Comparison of ENCODE assay signal across 8 cellular contexts in the genomic region with DNA sequence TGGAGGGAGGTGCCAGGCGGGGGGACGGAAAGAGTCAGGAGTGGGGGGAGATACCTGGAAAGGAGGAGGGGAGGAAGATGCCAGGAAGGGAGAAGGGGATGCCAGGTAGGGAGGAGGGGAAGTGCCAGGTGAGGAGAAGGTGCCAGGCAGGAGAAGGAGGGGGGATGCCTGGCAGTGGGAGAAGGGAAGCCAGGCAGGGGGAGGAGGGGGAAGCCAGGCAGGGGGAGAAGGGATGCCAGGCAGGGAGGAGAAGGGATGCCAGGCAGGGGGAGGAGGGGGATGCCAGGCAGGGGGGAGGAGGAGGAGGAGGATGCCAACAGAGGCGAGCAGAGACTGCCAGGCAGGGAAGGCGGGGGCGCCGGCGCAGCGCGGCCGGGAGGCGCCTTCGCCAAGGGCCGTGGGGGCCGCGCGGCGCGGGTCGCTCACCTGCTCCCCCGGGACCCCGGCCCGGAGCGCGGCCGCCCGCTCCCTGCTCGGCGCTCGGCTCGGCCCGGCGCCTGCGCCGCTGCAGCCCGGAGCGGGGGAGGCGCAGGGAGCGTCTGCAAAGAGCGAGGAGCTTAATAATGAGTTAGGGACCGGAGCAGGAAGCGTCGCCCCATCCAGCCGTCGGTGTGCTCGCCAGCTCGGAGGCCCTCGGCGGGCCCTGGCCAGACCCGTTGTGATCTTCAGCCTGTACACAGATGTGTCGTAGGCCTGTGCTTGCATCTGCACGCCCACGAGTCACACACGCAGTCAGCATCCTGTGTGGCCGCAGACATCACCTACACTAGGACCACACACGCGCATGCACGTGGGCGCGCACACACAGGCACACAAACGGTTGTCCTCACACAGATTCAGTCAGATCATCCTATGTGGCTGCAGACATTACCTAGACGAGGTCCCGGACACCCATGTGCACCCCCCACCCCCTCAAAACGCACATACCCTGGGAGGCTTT. TPM values are rescaled to one million over a fixed set of nuclear protein-coding genes. Genes with fewer than 3 reads are reported as not detected.
DNase-seq lines count a peak whose midpoint lies in the region; TF ChIP-seq lines count a peak whose summit lies in the region.

No MANE protein-coding gene starts in this region.

- H3K27ac Mint-ChIP-seq in activated T-helper 2 cell treated with anti-CD3 and anti-CD28 coated beads, Interferon-gamma antibody, Interleukin-2, Interleukin-4, amounts not matched to agents 10 μg/mL and 5 μg/mL and 100 μg/mL, durations not matched to agents 14 hours and 24 hours and 36 hours: peak overlapping the region; percentile 54
- peak overlapping the region; percentile 35 for H3K27ac Mint-ChIP-seq in neural crest cell (ENCODE audit: unreplicated experiment)

- TF ChIP-seq POLR2A in stomach (IDR thresholded peaks at IDR 0.05): no peak

- no peak for TF ChIP-seq CTCF in foreskin fibroblast (IDR thresholded peaks at IDR 0.05; ENCODE audit: low read depth, low read length)
- no peak for TF ChIP-seq CTCF in neural crest cell (conservative IDR thresholded peaks at IDR 0.05)
- no peak for TF ChIP-seq CTCF in stomach (IDR thresholded peaks at IDR 0.05)

- H3K4me1 ChIP-seq in ES-I3 (ENCODE audit: insufficient read depth, low read length) (peaks cover under 1% of the 10 kb centered on the region; the same call in 1 of the 2 replicates), stomach (peaks cover 6 to 40% (median 29%) of the 10 kb centered on the region in 4 donors)

- H3K36me3 ChIP-seq in ES-I3 (ENCODE audit: insufficient read depth, low read length) (no peaks in the 10 kb centered on the region), stomach (no peaks in the 10 kb centered on the region)

- 0 to 7% (median 4%) methylated on average over 18 to 63 of the region's 63 CpGs for WGBS in stomach, 5 donors

- H3K36me3 Mint-ChIP-seq in activated T-helper 2 cell treated with anti-CD3 and anti-CD28 coated beads, Interferon-gamma antibody, Interleukin-2, Interleukin-4, amounts not matched to agents 10 μg/mL and 5 μg/mL and 100 μg/mL, durations not matched to agents 14 hours and 24 hours and 36 hours (ENCODE audit: low read depth): no peaks in the 10 kb centered on the region
- no peaks in the 10 kb centered on the region for H3K36me3 Mint-ChIP-seq in neural crest cell (ENCODE audit: low read depth)

- H3K4me1 Mint-ChIP-seq in activated T-helper 2 cell treated with anti-CD3 and anti-CD28 coated beads, Interferon-gamma antibody, Interleukin-2, Interleukin-4, amounts not matched to agents 10 μg/mL and 5 μg/mL and 100 μg/mL, durations not matched to agents 14 hours and 24 hours and 36 hours (ENCODE audit: low read depth): peaks cover 18% of the 10 kb centered on the region
- peaks cover 18% of the 10 kb centered on the region for H3K4me1 Mint-ChIP-seq in neural crest cell

- H3K4me3 ChIP-seq in foreskin fibroblast (ENCODE audit: low read depth in 1 of 2, low read length in 2 of 2): peak overlapping the region; percentile 37 to 62
- peak overlapping the region; percentile 45 to 51 (median 48) for H3K4me3 ChIP-seq in stomach

- DNase-seq in HT-29 (ENCODE audit: low spot score) (peak; percentile 47), OCI-M1 (lab: John Stamatoyannopoulos, UW) (peak; percentile 46), foreskin fibroblast (peak; percentile 62 to 84), neural crest cell (ENCODE audit: low read depth, low spot score) (peak; percentile 52), stomach (peak; percentile 50), GF-D8 (lab: John Stamatoyannopoulos, UW) (no peak)
- peak; percentile 34 for DNase-seq in activated T-helper 2 cell treated with anti-CD3 and anti-CD28 coated beads, Interferon-gamma antibody, Interleukin-2, Interleukin-4, amounts not matched to agents 10 μg/mL and 5 μg/mL and 100 μg/mL, durations not matched to agents 14 hours and 24 hours and 36 hours (ENCODE audit: low spot score)

- intact Hi-C loops in activated T-helper 2 cell treated with anti-CD3 and anti-CD28 coated beads, Interferon-gamma antibody, Interleukin-2, Interleukin-4, amounts not matched to agents 10 μg/mL and 5 μg/mL and 100 μg/mL, durations not matched to agents 14 hours and 24 hours and 36 hours (cut with micrococcal nuclease): no loop called here
- intact Hi-C loops in stomach (cut with DNase I; ENCODE audit: low total_unique reads): no loop called here

- H3K9ac ChIP-seq in ES-I3 (ENCODE audit: low read depth, low read length): peak overlapping the region; percentile 11; the same call in 1 of the 2 replicates

- H3K27ac ChIP-seq in stomach: peak overlapping the region in 2 of 5 donors; percentile 39 to 60

- no peaks in the 10 kb centered on the region for H3K9me3 Mint-ChIP-seq in activated T-helper 2 cell treated with anti-CD3 and anti-CD28 coated beads, Interferon-gamma antibody, Interleukin-2, Interleukin-4, amounts not matched to agents 10 μg/mL and 5 μg/mL and 100 μg/mL, durations not matched to agents 14 hours and 24 hours and 36 hours
- H3K9me3 Mint-ChIP-seq in neural crest cell: no peaks in the 10 kb centered on the region

- peak overlapping the region; percentile 61 for H3K4me3 Mint-ChIP-seq in activated T-helper 2 cell treated with anti-CD3 and anti-CD28 coated beads, Interferon-gamma antibody, Interleukin-2, Interleukin-4, amounts not matched to agents 10 μg/mL and 5 μg/mL and 100 μg/mL, durations not matched to agents 14 hours and 24 hours and 36 hours (ENCODE audit: low read depth)
- H3K4me3 Mint-ChIP-seq in neural crest cell: peak overlapping the region; percentile 73

- H3K27me3 ChIP-seq in stomach: peaks cover 0 to 28% (median 0%) of the 10 kb centered on the region in 3 donors

- H3K27me3 Mint-ChIP-seq in activated T-helper 2 cell treated with anti-CD3 and anti-CD28 coated beads, Interferon-gamma antibody, Interleukin-2, Interleukin-4, amounts not matched to agents 10 μg/mL and 5 μg/mL and 100 μg/mL, durations not matched to agents 14 hours and 24 hours and 36 hours (ENCODE audit: low read depth): peaks cover 11% of the 10 kb centered on the region
- peaks cover 15% of the 10 kb centered on the region for H3K27me3 Mint-ChIP-seq in neural crest cell (ENCODE audit: low read depth)

- H3K9me3 ChIP-seq in ES-I3 (ENCODE audit: control insufficient read depth, insufficient read depth, low read length): no peaks in the 10 kb centered on the region
- no peaks in the 10 kb centered on the region for H3K9me3 ChIP-seq in stomach

- no peak for TF ChIP-seq EP300 in stomach (IDR thresholded peaks at IDR 0.05)

RNA-seq across cellular contexts. Expression of a gene that starts 28.4 kb away (rescaled TPM):
- 1.1 and 1.3 TPM in 2 replicates for total RNA-seq in HT-29 (2014; rRNA removed; shearing (Covaris generic))
- 2.9 and 3.3 TPM in 2 replicates for total RNA-seq in activated T-helper 2 cell treated with anti-CD3 and anti-CD28 coated beads, Interferon-gamma antibody, Interleukin-2, Interleukin-4, amounts not matched to agents 10 μg/mL and 5 μg/mL and 100 μg/mL, durations not matched to agents 14 hours and 24 hours and 36 hours
- total RNA-seq in neural crest cell (46.7 and 50.7 TPM in 2 replicates), stomach (100 to 1,000 TPM in 1 of 5 donors, 10 to 100 TPM in 4; 11.6 to 105 (median 22.5) TPM)
- polyA plus RNA-seq in stomach: 10 to 100 TPM; 27.4 to 43.5 (median 38.6) TPM

RNA-seq across cellular contexts. Expression of a gene that starts 44.6 kb away (rescaled TPM):
- 72.5 and 87.7 TPM in 2 replicates for total RNA-seq in HT-29 (2014; rRNA removed; shearing (Covaris generic))
- total RNA-seq in activated T-helper 2 cell treated with anti-CD3 and anti-CD28 coated beads, Interferon-gamma antibody, Interleukin-2, Interleukin-4, amounts not matched to agents 10 μg/mL and 5 μg/mL and 100 μg/mL, durations not matched to agents 14 hours and 24 hours and 36 hours: 43.8 and 46.0 TPM in 2 replicates
- total RNA-seq in neural crest cell: 33.1 and 34.1 TPM in 2 replicates
- total RNA-seq in stomach: 100 to 1,000 TPM in 1 of 5 donors, 10 to 100 TPM in 4; 12.8 to 100 (median 66.9) TPM
- 10 to 100 TPM in 2 of 3 donors, 1 to 10 TPM in 1; 5.8 to 15.5 (median 13.8) TPM for polyA plus RNA-seq in stomach

RNA-seq across cellular contexts. Expression of a gene that starts 49.9 kb away (rescaled TPM):
- total RNA-seq in HT-29 (2014; rRNA removed; shearing (Covaris generic)): 80.2 and 82.5 TPM in 2 replicates
- 63.4 and 69.2 TPM in 2 replicates for total RNA-seq in activated T-helper 2 cell treated with anti-CD3 and anti-CD28 coated beads, Interferon-gamma antibody, Interleukin-2, Interleukin-4, amounts not matched to agents 10 μg/mL and 5 μg/mL and 100 μg/mL, durations not matched to agents 14 hours and 24 hours and 36 hours
- total RNA-seq in neural crest cell (67.0 and 68.2 TPM in 2 replicates), stomach (10 to 100 TPM in 3 of 5 donors, 1 to 10 TPM in 2; 5.2 to 28.0 (median 13.4) TPM)
- 10 to 100 TPM; 14.3 to 16.3 (median 16.1) TPM for polyA plus RNA-seq in stomach
